In genomic region chr15:65819563-65819960, GRCh38 we compare ENCODE assay signal across 10 cellular contexts. TPM values are rescaled to one million over a fixed set of nuclear protein-coding genes. Genes with fewer than 3 reads are reported as not detected.
DNase-seq lines count a peak whose midpoint lies in the region; ATAC-seq and TF ChIP-seq lines count a peak whose summit lies in the region.
"Had no signal": no experiment of that assay in that cellular context is flagged by ENCODE, and none has a peak within 500 bp of the region (broad histone marks: within the 10 kb centered on the region; RNA-seq: fewer than 3 reads in every experiment).

No MANE protein-coding gene starts in this region.

- H3K9me3 ChIP-seq in OCI-LY3 (ENCODE audit: insufficient read depth, low read length) (no peaks in the 10 kb centered on the region), stomach (no peaks in the 10 kb centered on the region)
- H3K9me3 ChIP-seq: testis had no signal

- no peak overlapping the region for H3K27ac ChIP-seq in OCI-LY3 (ENCODE audit: low read length)
- peak overlapping the region in 2 of 5 donors; percentile 2 to 35 for H3K27ac ChIP-seq in stomach
- H3K27ac ChIP-seq: testis had no signal

- peak overlapping the region; percentile 52 for H3K4me2 ChIP-seq in OCI-LY3 (ENCODE audit: low read length)

- H3K4me3 ChIP-seq in OCI-LY3 (ENCODE audit: low read length) (peak overlapping the region; percentile 1; the same call in 1 of the 2 replicates), stomach (no peak overlapping the region)
- H3K4me3 ChIP-seq: testis had no signal

- no peak for DNase-seq in activated CD4-positive, alpha-beta T cell treated with anti-CD3 and anti-CD28 coated beads, Interleukin-2, amount 10 ng/mL, durations not matched to agents 24 days and 14 days
- no peak for DNase-seq in activated CD4-positive, alpha-beta T cell treated with anti-CD3 and anti-CD28 coated beads for 48 hours
- no peak for DNase-seq in central memory CD8-positive, alpha-beta T cell (ENCODE audit: low spot score in 2 of 2)
- DNase-seq in stimulated activated naive CD8-positive, alpha-beta T cell treated with anti-CD3 and anti-CD28 coated beads, Interleukin-15, Interleukin-2, amounts not matched to agents 100 U/mL and 50 U/mL, for 24 hours: no peak
- DNase-seq in stomach: no peak
- DNase-seq: NCI-H187 treated with DMSO at 0.1 percent for 48 hours, testis had no signal

- H3K36me3 ChIP-seq in OCI-LY3 (replicated peaks; ENCODE audit: low read depth, low read length) (no peaks in the 10 kb centered on the region), stomach (no peaks in the 10 kb centered on the region)

- H3K4me3 Mint-ChIP-seq in activated CD4-positive, alpha-beta T cell treated with anti-CD3 and anti-CD28 coated beads, Interleukin-2, amount 10 ng/mL, durations not matched to agents 24 days and 14 days: peak overlapping the region; percentile 61
- peak overlapping the region; percentile 72 for H3K4me3 Mint-ChIP-seq in central memory CD8-positive, alpha-beta T cell

- H3K27ac Mint-ChIP-seq in activated CD4-positive, alpha-beta T cell treated with anti-CD3 and anti-CD28 coated beads, Interleukin-2, amount 10 ng/mL, durations not matched to agents 24 days and 14 days: peak overlapping the region; percentile 85
- peak overlapping the region; percentile 99 for H3K27ac Mint-ChIP-seq in central memory CD8-positive, alpha-beta T cell (ENCODE audit: low read depth)

- H3K79me2 ChIP-seq in OCI-LY3 (ENCODE audit: low read length): no peaks in the 10 kb centered on the region

- no peak for ATAC-seq in central memory CD8-positive, alpha-beta T cell (replicated peaks; ENCODE audit: extremely low read depth, poor library complexity, severe bottlenecking)
- ATAC-seq in stimulated activated naive CD8-positive, alpha-beta T cell treated with anti-CD3 and anti-CD28 coated beads, Interleukin-15, Interleukin-2, amounts not matched to agents 100 U/mL and 50 U/mL, for 24 hours: peak; percentile 19
- ATAC-seq in GM21423 (IDR thresholded peaks at IDR 0.05; ENCODE audit: unreplicated experiment) (no peak), HG02870 (IDR thresholded peaks at IDR 0.05; ENCODE audit: unreplicated experiment) (no peak)

- no peaks in the 10 kb centered on the region for H3K36me3 Mint-ChIP-seq in activated CD4-positive, alpha-beta T cell treated with anti-CD3 and anti-CD28 coated beads, Interleukin-2, amount 10 ng/mL, durations not matched to agents 24 days and 14 days (ENCODE audit: low read depth)
- H3K36me3 Mint-ChIP-seq in central memory CD8-positive, alpha-beta T cell (ENCODE audit: insufficient read depth): peaks cover 4% of the 10 kb centered on the region

- peaks cover 48% of the 10 kb centered on the region for H3K4me1 Mint-ChIP-seq in activated CD4-positive, alpha-beta T cell treated with anti-CD3 and anti-CD28 coated beads, Interleukin-2, amount 10 ng/mL, durations not matched to agents 24 days and 14 days
- peaks cover 44% of the 10 kb centered on the region for H3K4me1 Mint-ChIP-seq in central memory CD8-positive, alpha-beta T cell

- intact Hi-C loops in activated CD4-positive, alpha-beta T cell treated with anti-CD3 and anti-CD28 coated beads, Interleukin-2, amount 10 ng/mL, durations not matched to agents 24 days and 14 days (cut with micrococcal nuclease): loop anchor here (1.0 to 5.0 kb wide), 5 partner anchors 13 to 68 kb away; partner anchors contain the start of genes DENND4A and RAB11A
- intact Hi-C loops in stomach (cut with DNase I; ENCODE audit: low total_unique reads): no loop called here

- no peak for TF ChIP-seq CTCF in OCI-LY3 (IDR thresholded peaks at IDR 0.05; ENCODE audit: low read depth, low read length)
- no peak for TF ChIP-seq CTCF in stomach (IDR thresholded peaks at IDR 0.05)

- 85 to 95% (median 88%) methylated on average over 3 of the region's 3 CpGs for WGBS in stomach, 5 donors

- H3K27me3 Mint-ChIP-seq in activated CD4-positive, alpha-beta T cell treated with anti-CD3 and anti-CD28 coated beads, Interleukin-2, amount 10 ng/mL, durations not matched to agents 24 days and 14 days: no peaks in the 10 kb centered on the region
- H3K27me3 Mint-ChIP-seq in central memory CD8-positive, alpha-beta T cell: no peaks in the 10 kb centered on the region

- H3K9ac ChIP-seq in OCI-LY3 (ENCODE audit: low read length): no peak overlapping the region

- H3K4me1 ChIP-seq in OCI-LY3 (ENCODE audit: low read length) (peaks cover 28% of the 10 kb centered on the region), stomach (peaks cover 0 to 12% (median 3%) of the 10 kb centered on the region in 4 donors)
- H3K4me1 ChIP-seq: testis had no signal

- H4K20me1 ChIP-seq in OCI-LY3 (ENCODE audit: insufficient read depth, low read length): peaks cover 13% of the 10 kb centered on the region

- H3K27me3 ChIP-seq in OCI-LY3 (ENCODE audit: low read depth, low read length): peaks cover 71% of the 10 kb centered on the region
- H3K27me3 ChIP-seq in stomach: no peaks in the 10 kb centered on the region
- H3K27me3 ChIP-seq: testis had no signal

- peaks cover 3% of the 10 kb centered on the region for H3K9me3 Mint-ChIP-seq in activated CD4-positive, alpha-beta T cell treated with anti-CD3 and anti-CD28 coated beads, Interleukin-2, amount 10 ng/mL, durations not matched to agents 24 days and 14 days
- no peaks in the 10 kb centered on the region for H3K9me3 Mint-ChIP-seq in central memory CD8-positive, alpha-beta T cell

- no peak overlapping the region for H2AFZ ChIP-seq in OCI-LY3 (ENCODE audit: low read depth, low read length)

- no peak for TF ChIP-seq POLR2A in stomach (IDR thresholded peaks at IDR 0.05)

- no peak for TF ChIP-seq EP300 in stomach (IDR thresholded peaks at IDR 0.05)

RNA-seq across cellular contexts. Expression of gene DENND4A, which starts 27.5 kb away (rescaled TPM):
- 44.2 and 48.3 TPM in 2 replicates for total RNA-seq in activated CD4-positive, alpha-beta T cell treated with anti-CD3 and anti-CD28 coated beads, Interleukin-2, amount 10 ng/mL, durations not matched to agents 24 days and 14 days
- 10 to 100 TPM; 21.1 to 60.6 (median 32.0) TPM for total RNA-seq in stomach
- 1 to 10 TPM; 5.0 to 7.9 (median 7.4) TPM for polyA plus RNA-seq in stomach

RNA-seq across cellular contexts. Expression of gene RAB11A, which starts 49.7 kb away (rescaled TPM):
- 163 TPM in 2 replicates for total RNA-seq in activated CD4-positive, alpha-beta T cell treated with anti-CD3 and anti-CD28 coated beads, Interleukin-2, amount 10 ng/mL, durations not matched to agents 24 days and 14 days
- 100 to 1,000 TPM; 133 to 267 (median 172) TPM for total RNA-seq in stomach
- polyA plus RNA-seq in stomach: 100 to 1,000 TPM; 129 to 360 (median 194) TPM
